13 cellular contexts compared by ENCODE assay signal in the genomic region with DNA sequence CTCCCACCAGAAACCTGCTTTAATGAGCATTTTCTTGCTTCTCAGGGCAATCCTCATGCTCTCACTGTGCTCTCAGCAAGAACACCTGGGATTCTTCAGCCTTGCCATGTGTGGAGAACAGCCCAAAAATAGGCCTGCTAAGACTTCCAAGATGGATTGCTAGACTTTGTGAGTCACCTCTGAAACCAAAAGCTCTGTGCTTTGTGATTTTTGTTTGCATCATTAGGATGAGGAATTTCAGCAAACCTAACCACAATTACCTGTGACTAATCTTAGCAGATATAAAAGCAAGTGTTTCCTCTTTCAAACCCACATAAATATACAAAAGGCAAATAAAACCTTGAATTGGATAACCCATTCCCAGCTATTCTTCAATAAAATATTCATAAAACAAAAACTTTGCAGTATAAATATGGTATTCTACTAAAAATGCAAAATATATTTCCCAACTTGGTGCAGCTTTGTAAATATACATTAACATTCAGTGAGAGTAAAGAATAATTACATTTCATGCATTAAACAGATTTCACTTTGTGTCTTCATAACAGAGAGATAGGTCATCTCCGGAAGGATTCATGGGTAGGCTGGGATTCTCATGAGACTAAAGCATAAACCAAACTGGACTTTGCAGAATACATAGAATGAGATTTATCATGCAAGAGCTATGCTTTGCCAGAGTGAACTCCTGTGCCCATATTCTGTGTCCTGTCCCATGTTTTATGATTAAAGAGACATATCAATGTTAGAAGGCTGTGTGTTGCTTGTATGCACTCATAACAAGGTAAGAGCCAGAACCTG. TPM values are rescaled to one million over a fixed set of nuclear protein-coding genes. Genes with fewer than 3 reads are reported as not detected.
DNase-seq lines count a peak whose midpoint lies in the region; TF ChIP-seq lines count a peak whose summit lies in the region.
"Had no signal": no experiment of that assay in that cellular context is flagged by ENCODE, and none has a peak within 500 bp of the region (broad histone marks: within the 10 kb centered on the region; RNA-seq: fewer than 3 reads in every experiment).

No MANE protein-coding gene starts in this region.

- H3K4me1 Mint-ChIP-seq in activated naive CD8-positive, alpha-beta T cell treated with anti-CD3 and anti-CD28 coated beads for 36 hours: no peaks in the 10 kb centered on the region

- H3K9me2 ChIP-seq in PC-9 (ENCODE audit: insufficient read depth): no peaks in the 10 kb centered on the region

- DNase-seq in DMS153 (lab: John Stamatoyannopoulos, UW) (peak; percentile 23), DMS153 treated with DMSO at 0.1 percent for 48 hours (lab: John Stamatoyannopoulos, UW; ENCODE audit: unreplicated experiment) (no peak), PC-9 (peak; percentile 54 to 93), epithelial cell of proximal tubule (ENCODE audit: low read depth) (peak; percentile 81), smooth muscle cell (lab: John Stamatoyannopoulos, UW; ENCODE audit: unreplicated experiment) (no peak), H7 (no peak), epidermal melanocyte (ENCODE audit: insufficient read length, low spot score) (no peak)
- no peak for DNase-seq in activated naive CD8-positive, alpha-beta T cell treated with anti-CD3 and anti-CD28 coated beads for 36 hours
- DNase-seq: activated CD8-positive, alpha-beta memory T cell treated with anti-CD3 and anti-CD28 coated beads for 24 hours; colonic mucosa; spleen had no signal

- peaks cover 1% of the 10 kb centered on the region for H3K36me3 Mint-ChIP-seq in activated naive CD8-positive, alpha-beta T cell treated with anti-CD3 and anti-CD28 coated beads for 36 hours

- H3K79me2 ChIP-seq in PC-9 (ENCODE audit: low read depth): no peaks in the 10 kb centered on the region
- H3K79me2 ChIP-seq in smooth muscle cell (ENCODE audit: low read depth): no peaks in the 10 kb centered on the region

- H4K20me1 ChIP-seq in PC-9 (ENCODE audit: insufficient read depth) (no peaks in the 10 kb centered on the region), smooth muscle cell (ENCODE audit: low read depth) (no peaks in the 10 kb centered on the region)

- intact Hi-C loops in PC-9 (cut with micrococcal nuclease; ENCODE audit: unreplicated experiment): loop anchor here (5.0 to 10.0 kb wide), 2 partner anchors 35 to 648 kb away; partner anchors contain the start of gene TPBG

- H3K4me1 ChIP-seq in PC-9 (replicated peaks; ENCODE audit: insufficient read depth): peaks cover 37% of the 10 kb centered on the region
- peaks cover 11% of the 10 kb centered on the region for H3K4me1 ChIP-seq in smooth muscle cell (ENCODE audit: low read depth)
- H3K4me1 ChIP-seq: colonic mucosa, spleen had no signal

- POLR2A ChIA-PET in PC-9 (lab: Charles Lee; ENCODE audit: unreplicated experiment): interaction anchor here (0.6 kb wide), 2 partner anchors 19 to 650 kb away, joined by 3 read pairs; no protein-coding TSS in a partner anchor

- H3K4me3 ChIP-seq in PC-9 (peak overlapping the region; percentile 35; the same call in 1 of the 2 replicates), epithelial cell of proximal tubule (ENCODE audit: low read depth, low read length) (no peak overlapping the region), smooth muscle cell (no peak overlapping the region), H7 (ENCODE audit: insufficient read depth, low read depth, low read length) (no peak overlapping the region)
- H3K4me3 ChIP-seq: colonic mucosa, spleen had no signal

- H3K36me3 ChIP-seq in PC-9 (ENCODE audit: low read depth) (no peaks in the 10 kb centered on the region), smooth muscle cell (ENCODE audit: low read depth) (no peaks in the 10 kb centered on the region), H7 (replicated peaks; ENCODE audit: control insufficient read depth, insufficient read depth, low read length) (no peaks in the 10 kb centered on the region)
- H3K36me3 ChIP-seq: colonic mucosa, spleen had no signal

- no peaks in the 10 kb centered on the region for H3K9me3 Mint-ChIP-seq in activated naive CD8-positive, alpha-beta T cell treated with anti-CD3 and anti-CD28 coated beads for 36 hours

- H3K4me2 ChIP-seq in PC-9 (peak overlapping the region; percentile 63), smooth muscle cell (peak overlapping the region; percentile 63)

- no peaks in the 10 kb centered on the region for H3K27me3 ChIP-seq in PC-9 (ENCODE audit: insufficient read depth, low read depth)
- H3K27me3 ChIP-seq in smooth muscle cell (ENCODE audit: low read depth): no peaks in the 10 kb centered on the region
- H3K27me3 ChIP-seq in H7 (ENCODE audit: control insufficient read depth, insufficient read depth, low read length): no peaks in the 10 kb centered on the region
- H3K27me3 ChIP-seq: colonic mucosa, spleen had no signal

- H2AFZ ChIP-seq in PC-9 (no peak overlapping the region), smooth muscle cell (ENCODE audit: low read depth) (no peak overlapping the region)

- H3K27ac ChIP-seq in PC-9: peak overlapping the region; percentile 98
- peak overlapping the region; percentile 92 for H3K27ac ChIP-seq in smooth muscle cell (ENCODE audit: low read depth)
- H3K27ac ChIP-seq: 22Rv1, colonic mucosa, spleen had no signal

- H3K27ac Mint-ChIP-seq in activated naive CD8-positive, alpha-beta T cell treated with anti-CD3 and anti-CD28 coated beads for 36 hours: no peak overlapping the region

- WGBS in smooth muscle cell (ENCODE audit: low lambda C conversion rate): 66% methylated on average over 1 of the region's 1 CpG

- peak overlapping the region; percentile 33 for H3K9ac ChIP-seq in smooth muscle cell (ENCODE audit: low read depth)

- H3K9me3 ChIP-seq in PC-9 (ENCODE audit: insufficient read depth, low read depth): no peaks in the 10 kb centered on the region; the same call in 1 of the 2 replicates
- H3K9me3 ChIP-seq in smooth muscle cell (replicated peaks; ENCODE audit: low read depth): no peaks in the 10 kb centered on the region
- H3K9me3 ChIP-seq: colonic mucosa, spleen had no signal

- H3K4me3 Mint-ChIP-seq in activated naive CD8-positive, alpha-beta T cell treated with anti-CD3 and anti-CD28 coated beads for 36 hours: no peak overlapping the region

- no TSS peak for BruUV-seq in PC-9 (replicated peaks; lab: Mats Ljungman, UMichigan)

- TF ChIP-seq CTCF in PC-9 (conservative IDR thresholded peaks at IDR 0.05) (no peak), epithelial cell of proximal tubule (conservative IDR thresholded peaks at IDR 0.05; ENCODE audit: low read depth, low read length) (no peak), smooth muscle cell (IDR thresholded peaks at IDR 0.05; ENCODE audit: borderline replicate concordance, insufficient read depth, poor library complexity, severe bottlenecking) (no peak)

- H3F3A ChIP-seq in PC-9 (ENCODE audit: insufficient read depth, low read depth): peaks cover 30% of the 10 kb centered on the region
- H3F3A ChIP-seq in smooth muscle cell (ENCODE audit: low read depth): peaks cover 6% of the 10 kb centered on the region

- no peaks in the 10 kb centered on the region for H3K27me3 Mint-ChIP-seq in activated naive CD8-positive, alpha-beta T cell treated with anti-CD3 and anti-CD28 coated beads for 36 hours

- CTCF ChIA-PET in PC-9 (lab: Charles Lee): no interaction called here

RNA-seq across cellular contexts. Expression of gene TPBG, which starts 33.5 kb away (rescaled TPM):
- total RNA-seq in PC-9 (2021): 42.5 and 44.6 TPM in 2 replicates
- 21.6 and 25.7 TPM in 2 replicates for total RNA-seq in epithelial cell of proximal tubule
- total RNA-seq in smooth muscle cell: 34.9 and 52.6 TPM in 2 replicates
- polyA plus RNA-seq in smooth muscle cell: 26.1 and 52.2 TPM in 2 replicates
- total RNA-seq in H7 (2014; rRNA removed; shearing (Covaris generic)): 45.5 and 48.9 TPM in 2 replicates
- not detected for total RNA-seq in activated naive CD8-positive, alpha-beta T cell treated with anti-CD3 and anti-CD28 coated beads for 36 hours
- total RNA-seq: OCI-LY7 had no signal

Comparison
In these comparisons a context has a peak if more than half of its experiments do, and no peak if none do; other contexts are left out.
1. DNase-seq: peak in DMS153 (single experiment), PC-9 (2 of 2) and epithelial cell of proximal tubule (single experiment); none in DMS153 treated with DMSO at 0.1 percent for 48 hours (single experiment), smooth muscle cell (single experiment), H7 (single experiment), activated naive CD8-positive, alpha-beta T cell treated with anti-CD3 and anti-CD28 coated beads for 36 hours (single experiment) and epidermal melanocyte (single experiment).
2. RNA of gene TPBG, which starts 33.5 kb away (total RNA-seq): 34.9 to 52.6 TPM in smooth muscle cell, 45.5 to 48.9 TPM in H7, 42.5 to 44.6 TPM in PC-9 and 21.6 to 25.7 TPM in epithelial cell of proximal tubule; not detected in activated naive CD8-positive, alpha-beta T cell treated with anti-CD3 and anti-CD28 coated beads for 36 hours; every median in the first group is over 10 times any median in the second.